ENCODE assay signal across 16 cellular contexts in genomic region chr18:79788096-79789085, GRCh38. TPM values are rescaled to one million over a fixed set of nuclear protein-coding genes. Genes with fewer than 3 reads are reported as not detected.
DNase-seq lines count a peak whose midpoint lies in the region; ATAC-seq, FAIRE-seq and TF ChIP-seq lines count a peak whose summit lies in the region.
"Had no signal": no experiment of that assay in that cellular context is flagged by ENCODE, and none has a peak within 500 bp of the region (broad histone marks: within the 10 kb centered on the region; RNA-seq: fewer than 3 reads in every experiment).

No MANE protein-coding gene starts in this region.

- H3K4me3 Mint-ChIP-seq in GM23338, result peak overlapping the region; percentile 65; the same call in 2 of the 3 replicates
- H3K4me3 Mint-ChIP-seq: activated CD4-positive, alpha-beta T cell treated with anti-CD3 and anti-CD28 coated beads, Interleukin-2, amount 10 ng/mL, durations not matched to agents 24 days and 14 days; stimulated activated effector memory CD8-positive, alpha-beta T cell treated with anti-CD3 and anti-CD28 coated beads, Interleukin-12 subunit alpha, Interleukin-12 subunit beta, amount 100 ng/mL, for 72 hours; T-cell had no signal

- no peaks in the 10 kb centered on the region for H3K9me3 ChIP-seq in kidney (ENCODE audit: control insufficient read depth in 1 of 2, low read length in 2 of 2)
- H3K9me3 ChIP-seq in smooth muscle cell (replicated peaks; ENCODE audit: low read depth), result no peaks in the 10 kb centered on the region

- H2AFZ ChIP-seq in GM23338 (peak overlapping the region; percentile 97), smooth muscle cell (ENCODE audit: low read depth) (peak overlapping the region; percentile 58)

- H3K36me3 ChIP-seq in GM23338 (ENCODE audit: insufficient read depth) (no peaks in the 10 kb centered on the region), kidney (ENCODE audit: control insufficient read depth in 1 of 2, insufficient read depth in 2 of 2, low read length in 2 of 2) (no peaks in the 10 kb centered on the region), smooth muscle cell (ENCODE audit: low read depth) (no peaks in the 10 kb centered on the region)

- POLR2A ChIA-PET in HEK293T (lab: Yijun Ruan, JAX), result no interaction called here

- 17% methylated on average over 76 of the region's 101 CpGs for WGBS in smooth muscle cell (ENCODE audit: low lambda C conversion rate)

- H3F3A ChIP-seq in GM23338 (replicated peaks; ENCODE audit: low read depth) (no peaks in the 10 kb centered on the region), smooth muscle cell (ENCODE audit: low read depth) (no peaks in the 10 kb centered on the region)

- H3K27ac Mint-ChIP-seq in GM23338, result no peak overlapping the region
- H3K27ac Mint-ChIP-seq: activated CD4-positive, alpha-beta T cell treated with anti-CD3 and anti-CD28 coated beads, Interleukin-2, amount 10 ng/mL, durations not matched to agents 24 days and 14 days; stimulated activated effector memory CD8-positive, alpha-beta T cell treated with anti-CD3 and anti-CD28 coated beads, Interleukin-12 subunit alpha, Interleukin-12 subunit beta, amount 100 ng/mL, for 72 hours; T-cell had no signal

- H3K9me3 Mint-ChIP-seq in GM23338, result no peaks in the 10 kb centered on the region
- H3K9me3 Mint-ChIP-seq: activated CD4-positive, alpha-beta T cell treated with anti-CD3 and anti-CD28 coated beads, Interleukin-2, amount 10 ng/mL, durations not matched to agents 24 days and 14 days; stimulated activated effector memory CD8-positive, alpha-beta T cell treated with anti-CD3 and anti-CD28 coated beads, Interleukin-12 subunit alpha, Interleukin-12 subunit beta, amount 100 ng/mL, for 72 hours; T-cell had no signal

- intact Hi-C loops in kidney (cut with DNase I), result no loop called here

- H3K4me3 ChIP-seq in GM23338, result peak overlapping the region; percentile 54
- H3K4me3 ChIP-seq in cardiac fibroblast (replicated peaks in 1 of 2; ENCODE audit: low read depth in 2 of 2, low read length in 2 of 2), result no peak overlapping the region
- H3K4me3 ChIP-seq in kidney (ENCODE audit: low read length in 2 of 2), result no peak overlapping the region
- H3K4me3 ChIP-seq in smooth muscle cell, result peak overlapping the region; percentile 36
- H3K4me3 ChIP-seq in foreskin fibroblast (ENCODE audit: low read depth in 1 of 2, low read length in 2 of 2), result no peak overlapping the region

- peaks cover 28% of the 10 kb centered on the region for H3K27me3 Mint-ChIP-seq in GM23338 (ENCODE audit: insufficient read depth, low read depth, poor library complexity)

- no peaks in the 10 kb centered on the region for H3K4me1 Mint-ChIP-seq in GM23338

- peaks cover 35% of the 10 kb centered on the region for H3K27me3 ChIP-seq in GM23338 (ENCODE audit: insufficient read depth)
- H3K27me3 ChIP-seq in smooth muscle cell (ENCODE audit: low read depth), result peaks cover 39% of the 10 kb centered on the region

- H3K4me1 ChIP-seq in GM23338 (ENCODE audit: insufficient read depth) (no peaks in the 10 kb centered on the region), kidney (ENCODE audit: control insufficient read depth in 1 of 2, insufficient read depth in 1 of 2, low read depth in 1 of 2, low read length in 2 of 2) (peaks cover 0 to 2% of the 10 kb centered on the region in 2 donors), smooth muscle cell (ENCODE audit: low read depth) (no peaks in the 10 kb centered on the region)

- CTCF ChIA-PET in HEK293T (lab: Yijun Ruan, JAX), result no interaction called here

- H3K9me2 ChIP-seq in GM23338 (ENCODE audit: insufficient read depth), result no peaks in the 10 kb centered on the region

- H3K79me2 ChIP-seq in GM23338 (replicated peaks; ENCODE audit: insufficient read depth) (no peaks in the 10 kb centered on the region), smooth muscle cell (ENCODE audit: low read depth) (no peaks in the 10 kb centered on the region)

- TF ChIP-seq CTCF in GM23338 (conservative IDR thresholded peaks at IDR 0.05; ENCODE audit: low read depth in 2 of 2) (peak in 1 of 2 experiments; percentile 20; a peak in 1 of 4 replicates), cardiac fibroblast (IDR thresholded peaks at IDR 0.05; ENCODE audit: low read depth, low read length) (no peak), kidney (IDR thresholded peaks at IDR 0.05; ENCODE audit: borderline replicate concordance, extremely low read depth, insufficient read depth) (no peak), smooth muscle cell (IDR thresholded peaks at IDR 0.05; ENCODE audit: borderline replicate concordance, insufficient read depth, poor library complexity, severe bottlenecking) (peak; percentile 5), foreskin fibroblast (IDR thresholded peaks at IDR 0.05; ENCODE audit: low read depth, low read length) (no peak)

- FAIRE-seq in kidney (lab: Jason Lieb, UNC), result no peak

- H3K4me2 ChIP-seq in GM23338, result peak overlapping the region; percentile 82
- peak overlapping the region; percentile 80 for H3K4me2 ChIP-seq in smooth muscle cell
- H3K4me2 ChIP-seq: KMS-11 had no signal

- no peaks in the 10 kb centered on the region for H3K36me3 Mint-ChIP-seq in GM23338 (ENCODE audit: low read depth)
- H3K36me3 Mint-ChIP-seq: stimulated activated effector memory CD8-positive, alpha-beta T cell treated with anti-CD3 and anti-CD28 coated beads, Interleukin-12 subunit alpha, Interleukin-12 subunit beta, amount 100 ng/mL, for 72 hours; T-cell had no signal

- H4K20me1 ChIP-seq in GM23338 (replicated peaks; ENCODE audit: insufficient read depth), result no peaks in the 10 kb centered on the region
- no peaks in the 10 kb centered on the region for H4K20me1 ChIP-seq in smooth muscle cell (ENCODE audit: low read depth)

- no peak overlapping the region for H3K27ac ChIP-seq in GM23338 (ENCODE audit: low read depth)
- no peak overlapping the region for H3K27ac ChIP-seq in kidney (ENCODE audit: low read depth in 2 of 2, low read length in 2 of 2)
- no peak overlapping the region for H3K27ac ChIP-seq in smooth muscle cell (ENCODE audit: low read depth)
- H3K27ac ChIP-seq: KMS-11 had no signal

- H3K9ac ChIP-seq in kidney (ENCODE audit: low read length in 2 of 2), result no peak overlapping the region
- H3K9ac ChIP-seq in smooth muscle cell (ENCODE audit: low read depth), result no peak overlapping the region
- H3K9ac ChIP-seq: KMS-11 had no signal

- peak; percentile 81 for ATAC-seq in GM23338
- ATAC-seq: stimulated activated effector memory CD8-positive, alpha-beta T cell treated with anti-CD3 and anti-CD28 coated beads, Interleukin-12 subunit alpha, Interleukin-12 subunit beta, amount 100 ng/mL, for 72 hours; T-cell had no signal

- DNase-seq in GM23338 (ENCODE audit: low spot score), result peak; percentile 76
- DNase-seq in cardiac fibroblast (ENCODE audit: low read depth in 2 of 2), result peak; percentile 32 to 42
- DNase-seq in kidney, result peak; percentile 69
- no peak for DNase-seq in smooth muscle cell (lab: John Stamatoyannopoulos, UW; ENCODE audit: unreplicated experiment)
- no peak for DNase-seq in HEK293T (ENCODE audit: extremely low spot score)
- DNase-seq in OCI-M1 (lab: John Stamatoyannopoulos, UW), result no peak
- DNase-seq in foreskin fibroblast, result no peak
- DNase-seq in pons (ENCODE audit: low spot score), result no peak
- DNase-seq: activated CD4-positive, alpha-beta T cell treated with anti-CD3 and anti-CD28 coated beads, Interleukin-2, amount 10 ng/mL, durations not matched to agents 24 days and 14 days; activated naive CD4-positive, alpha-beta T cell treated with Interleukin-2 at 50 U/mL for 16 hours; cortex of kidney; DMS153; NCI-H2081; T-cell had no signal

TF ChIP-seq in HEK293T, 16 proteins besides CTCF, POLR2A, EP300 and RAD21:
- no peak for TF ChIP-seq L3MBTL2 (conservative IDR thresholded peaks at IDR 0.05)
- no peak for TF ChIP-seq FOXK2 (IDR thresholded peaks at IDR 0.05)
- TF ChIP-seq ARNT (IDR thresholded peaks at IDR 0.05), result no peak
- TF ChIP-seq ZNF384 (IDR thresholded peaks at IDR 0.05), result no peak
- TF ChIP-seq SP1 (IDR thresholded peaks at IDR 0.05), result no peak
- no peak for TF ChIP-seq TARDBP (IDR thresholded peaks at IDR 0.05)
- no peak for TF ChIP-seq PKNOX1 (IDR thresholded peaks at IDR 0.05)
- no peak for TF ChIP-seq LEF1 (IDR thresholded peaks at IDR 0.05; ENCODE audit: borderline replicate concordance)
- TF ChIP-seq CTBP1 (IDR thresholded peaks at IDR 0.05; ENCODE audit: borderline replicate concordance), result no peak
- no peak for TF ChIP-seq HDGF (IDR thresholded peaks at IDR 0.05; ENCODE audit: borderline replicate concordance)
- no peak for TF ChIP-seq ELF4 (IDR thresholded peaks at IDR 0.05)
- no peak for TF ChIP-seq FOXA1 (IDR thresholded peaks at IDR 0.05)
- TF ChIP-seq FOXM1 (IDR thresholded peaks at IDR 0.05; ENCODE audit: borderline replicate concordance), result no peak
- TF ChIP-seq SUZ12 (IDR thresholded peaks at IDR 0.05), result no peak
- TF ChIP-seq NFRKB (IDR thresholded peaks at IDR 0.05), result no peak
- TF ChIP-seq BHLHE40 (IDR thresholded peaks at IDR 0.05; ENCODE audit: borderline replicate concordance), result no peak

RNA-seq across cellular contexts. Expression of gene KCNG2, which starts 9.3 kb away (rescaled TPM):
- 0.52 TPM in 1 of 2 replicates, not detected in the other for total RNA-seq in GM23338 (2014; rRNA removed; shearing (Covaris generic))
- polyA plus RNA-seq in GM23338 (2016; fragmentation: Nextera tagmentation; extraction: Ambion mirVana) (0.13 TPM in 1 of 2 replicates, not detected in the other), kidney (ENCODE audit: insufficient read depth, low read depth, low replicate concordance) (not detected), smooth muscle cell (0.17 and 0.34 TPM in 2 replicates)
- total RNA-seq in kidney (0.76 TPM), smooth muscle cell (not detected in 2 replicates)
- total RNA-seq: activated CD4-positive, alpha-beta T cell treated with anti-CD3 and anti-CD28 coated beads, Interleukin-2, amount 10 ng/mL, durations not matched to agents 24 days and 14 days; T-cell had no signal

Comparison
In these comparisons a context has a peak if more than half of its experiments do, and no peak if none do; other contexts are left out.
1. DNase-seq: peak in GM23338 (single experiment), cardiac fibroblast (2 of 2) and kidney (single experiment); none in smooth muscle cell (single experiment), HEK293T (single experiment), OCI-M1 (single experiment), foreskin fibroblast (0 of 2) and pons (single experiment).
2. H3K4me3 ChIP-seq: peak in GM23338 (single experiment) and smooth muscle cell (single experiment); none in cardiac fibroblast (0 of 2), kidney (0 of 2) and foreskin fibroblast (0 of 2).